1 cellular context compared by ENCODE assay signal in the genomic region with DNA sequence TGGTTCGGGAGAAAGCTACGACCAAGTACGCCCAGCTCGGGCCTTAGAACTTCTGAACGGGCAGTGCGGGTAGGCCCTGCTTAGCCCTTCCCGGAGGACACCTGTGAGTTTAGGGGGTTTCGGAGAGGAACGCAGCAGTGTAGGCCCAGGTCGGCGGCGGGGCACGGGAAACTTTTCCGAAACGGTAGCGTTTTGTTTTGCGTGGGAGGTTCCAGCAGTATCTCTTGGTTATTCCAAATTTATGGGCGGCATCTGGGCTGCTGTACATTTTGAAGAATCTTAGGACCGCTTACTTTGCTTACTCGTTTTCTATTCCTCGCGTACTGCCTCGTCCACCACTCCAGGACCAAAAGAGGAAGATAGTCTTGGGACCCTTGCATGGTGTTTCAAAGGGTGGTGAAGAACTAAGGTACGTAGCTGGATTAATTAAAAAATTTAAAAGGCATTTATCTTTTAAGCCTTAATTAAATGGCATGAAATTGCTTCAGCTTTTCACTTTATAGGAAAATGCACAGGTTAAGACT.
TF ChIP-seq lines count a peak whose summit lies in the region.

No MANE protein-coding gene starts in this region.

TF ChIP-seq in HepG2, 621 proteins besides CTCF, POLR2A, EP300 and RAD21 (continued from another document):
- TF ChIP-seq, protein P1, sequence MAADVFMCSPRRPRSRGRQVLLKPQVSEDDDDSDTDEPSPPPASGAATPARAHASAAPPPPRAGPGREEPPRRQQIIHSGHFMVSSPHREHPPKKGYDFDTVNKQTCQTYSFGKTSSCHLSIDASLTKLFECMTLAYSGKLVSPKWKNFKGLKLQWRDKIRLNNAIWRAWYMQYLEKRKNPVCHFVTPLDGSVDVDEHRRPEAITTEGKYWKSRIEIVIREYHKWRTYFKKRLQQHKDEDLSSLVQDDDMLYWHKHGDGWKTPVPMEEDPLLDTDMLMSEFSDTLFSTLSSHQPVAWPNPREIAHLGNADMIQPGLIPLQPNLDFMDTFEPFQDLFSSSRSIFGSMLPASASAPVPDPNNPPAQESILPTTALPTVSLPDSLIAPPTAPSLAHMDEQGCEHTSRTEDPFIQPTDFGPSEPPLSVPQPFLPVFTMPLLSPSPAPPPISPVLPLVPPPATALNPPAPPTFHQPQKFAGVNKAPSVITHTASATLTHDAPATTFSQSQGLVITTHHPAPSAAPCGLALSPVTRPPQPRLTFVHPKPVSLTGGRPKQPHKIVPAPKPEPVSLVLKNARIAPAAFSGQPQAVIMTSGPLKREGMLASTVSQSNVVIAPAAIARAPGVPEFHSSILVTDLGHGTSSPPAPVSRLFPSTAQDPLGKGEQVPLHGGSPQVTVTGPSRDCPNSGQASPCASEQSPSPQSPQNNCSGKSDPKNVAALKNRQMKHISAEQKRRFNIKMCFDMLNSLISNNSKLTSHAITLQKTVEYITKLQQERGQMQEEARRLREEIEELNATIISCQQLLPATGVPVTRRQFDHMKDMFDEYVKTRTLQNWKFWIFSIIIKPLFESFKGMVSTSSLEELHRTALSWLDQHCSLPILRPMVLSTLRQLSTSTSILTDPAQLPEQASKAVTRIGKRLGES (CRISPR knock-in tag; IDR thresholded peaks at IDR 0.05; ENCODE audit: borderline replicate concordance): 0 out of 2 replicates have a peak, but pooled peaks have one; percentile 16
- TF ChIP-seq ZNF747 (CRISPR knock-in tag; IDR thresholded peaks at IDR 0.05; ENCODE audit: borderline replicate concordance): 0 out of 2 replicates have a peak, but pooled peaks have one; percentile 40
- TF ChIP-seq ZBTB8A (CRISPR knock-in tag; IDR thresholded peaks at IDR 0.05; ENCODE audit: borderline replicate concordance, low read depth): no peak
- TF ChIP-seq KDM2A (CRISPR knock-in tag; IDR thresholded peaks at IDR 0.05; ENCODE audit: borderline replicate concordance, low read depth): peak; percentile 5
- TF ChIP-seq, protein P2, sequence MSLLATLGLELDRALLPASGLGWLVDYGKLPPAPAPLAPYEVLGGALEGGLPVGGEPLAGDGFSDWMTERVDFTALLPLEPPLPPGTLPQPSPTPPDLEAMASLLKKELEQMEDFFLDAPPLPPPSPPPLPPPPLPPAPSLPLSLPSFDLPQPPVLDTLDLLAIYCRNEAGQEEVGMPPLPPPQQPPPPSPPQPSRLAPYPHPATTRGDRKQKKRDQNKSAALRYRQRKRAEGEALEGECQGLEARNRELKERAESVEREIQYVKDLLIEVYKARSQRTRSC (CRISPR knock-in tag; IDR thresholded peaks at IDR 0.05; ENCODE audit: low read depth): no peak
- TF ChIP-seq SMYD3 (CRISPR knock-in tag; IDR thresholded peaks at IDR 0.05): no peak
- no peak for TF ChIP-seq FOXP1 (IDR thresholded peaks at IDR 0.05)
- TF ChIP-seq FOXP1 (CRISPR knock-in tag; IDR thresholded peaks at IDR 0.05): no peak
- TF ChIP-seq MIXL1 (CRISPR knock-in tag; IDR thresholded peaks at IDR 0.05): no peak
- no peak for TF ChIP-seq ZC3H4 (CRISPR knock-in tag; IDR thresholded peaks at IDR 0.05; ENCODE audit: borderline replicate concordance)
- TF ChIP-seq ZIK1 (CRISPR knock-in tag; IDR thresholded peaks at IDR 0.05; ENCODE audit: borderline replicate concordance, low read depth): no peak
- 0 out of 2 replicates have a peak, but pooled peaks have one; percentile 44 for TF ChIP-seq HMG20B (CRISPR knock-in tag; conservative IDR thresholded peaks at IDR 0.05)
- no peak for TF ChIP-seq FOXJ3 (CRISPR knock-in tag; IDR thresholded peaks at IDR 0.05; ENCODE audit: borderline replicate concordance)
- no peak for TF ChIP-seq SMC3 (IDR thresholded peaks at IDR 0.05; ENCODE audit: low read length)
- TF ChIP-seq, protein P3, sequence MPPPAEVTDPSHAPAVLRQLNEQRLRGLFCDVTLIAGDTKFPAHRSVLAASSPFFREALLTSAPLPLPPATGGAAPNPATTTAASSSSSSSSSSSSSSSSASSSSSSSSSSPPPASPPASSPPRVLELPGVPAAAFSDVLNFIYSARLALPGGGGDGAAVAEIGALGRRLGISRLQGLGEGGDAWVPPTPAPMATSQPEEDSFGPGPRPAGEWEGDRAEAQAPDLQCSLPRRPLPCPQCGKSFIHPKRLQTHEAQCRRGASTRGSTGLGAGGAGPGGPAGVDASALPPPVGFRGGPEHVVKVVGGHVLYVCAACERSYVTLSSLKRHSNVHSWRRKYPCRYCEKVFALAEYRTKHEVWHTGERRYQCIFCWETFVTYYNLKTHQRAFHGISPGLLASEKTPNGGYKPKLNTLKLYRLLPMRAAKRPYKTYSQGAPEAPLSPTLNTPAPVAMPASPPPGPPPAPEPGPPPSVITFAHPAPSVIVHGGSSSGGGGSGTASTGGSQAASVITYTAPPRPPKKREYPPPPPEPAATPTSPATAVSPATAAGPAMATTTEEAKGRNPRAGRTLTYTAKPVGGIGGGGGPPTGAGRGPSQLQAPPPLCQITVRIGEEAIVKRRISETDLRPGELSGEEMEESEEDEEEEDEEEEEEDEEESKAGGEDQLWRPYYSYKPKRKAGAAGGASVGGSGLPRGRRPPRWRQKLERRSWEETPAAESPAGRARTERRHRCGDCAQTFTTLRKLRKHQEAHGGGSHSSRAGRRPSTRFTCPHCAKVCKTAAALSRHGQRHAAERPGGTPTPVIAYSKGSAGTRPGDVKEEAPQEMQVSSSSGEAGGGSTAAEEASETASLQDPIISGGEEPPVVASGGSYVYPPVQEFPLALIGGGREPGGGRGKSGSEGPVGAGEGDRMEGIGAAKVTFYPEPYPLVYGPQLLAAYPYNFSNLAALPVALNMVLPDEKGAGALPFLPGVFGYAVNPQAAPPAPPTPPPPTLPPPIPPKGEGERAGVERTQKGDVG (CRISPR knock-in tag; IDR thresholded peaks at IDR 0.05; ENCODE audit: borderline replicate concordance): no peak
- TF ChIP-seq, protein P4, sequence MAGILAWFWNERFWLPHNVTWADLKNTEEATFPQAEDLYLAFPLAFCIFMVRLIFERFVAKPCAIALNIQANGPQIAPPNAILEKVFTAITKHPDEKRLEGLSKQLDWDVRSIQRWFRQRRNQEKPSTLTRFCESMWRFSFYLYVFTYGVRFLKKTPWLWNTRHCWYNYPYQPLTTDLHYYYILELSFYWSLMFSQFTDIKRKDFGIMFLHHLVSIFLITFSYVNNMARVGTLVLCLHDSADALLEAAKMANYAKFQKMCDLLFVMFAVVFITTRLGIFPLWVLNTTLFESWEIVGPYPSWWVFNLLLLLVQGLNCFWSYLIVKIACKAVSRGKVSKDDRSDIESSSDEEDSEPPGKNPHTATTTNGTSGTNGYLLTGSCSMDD (CRISPR knock-in tag; IDR thresholded peaks at IDR 0.05): no peak
- TF ChIP-seq, protein P5, sequence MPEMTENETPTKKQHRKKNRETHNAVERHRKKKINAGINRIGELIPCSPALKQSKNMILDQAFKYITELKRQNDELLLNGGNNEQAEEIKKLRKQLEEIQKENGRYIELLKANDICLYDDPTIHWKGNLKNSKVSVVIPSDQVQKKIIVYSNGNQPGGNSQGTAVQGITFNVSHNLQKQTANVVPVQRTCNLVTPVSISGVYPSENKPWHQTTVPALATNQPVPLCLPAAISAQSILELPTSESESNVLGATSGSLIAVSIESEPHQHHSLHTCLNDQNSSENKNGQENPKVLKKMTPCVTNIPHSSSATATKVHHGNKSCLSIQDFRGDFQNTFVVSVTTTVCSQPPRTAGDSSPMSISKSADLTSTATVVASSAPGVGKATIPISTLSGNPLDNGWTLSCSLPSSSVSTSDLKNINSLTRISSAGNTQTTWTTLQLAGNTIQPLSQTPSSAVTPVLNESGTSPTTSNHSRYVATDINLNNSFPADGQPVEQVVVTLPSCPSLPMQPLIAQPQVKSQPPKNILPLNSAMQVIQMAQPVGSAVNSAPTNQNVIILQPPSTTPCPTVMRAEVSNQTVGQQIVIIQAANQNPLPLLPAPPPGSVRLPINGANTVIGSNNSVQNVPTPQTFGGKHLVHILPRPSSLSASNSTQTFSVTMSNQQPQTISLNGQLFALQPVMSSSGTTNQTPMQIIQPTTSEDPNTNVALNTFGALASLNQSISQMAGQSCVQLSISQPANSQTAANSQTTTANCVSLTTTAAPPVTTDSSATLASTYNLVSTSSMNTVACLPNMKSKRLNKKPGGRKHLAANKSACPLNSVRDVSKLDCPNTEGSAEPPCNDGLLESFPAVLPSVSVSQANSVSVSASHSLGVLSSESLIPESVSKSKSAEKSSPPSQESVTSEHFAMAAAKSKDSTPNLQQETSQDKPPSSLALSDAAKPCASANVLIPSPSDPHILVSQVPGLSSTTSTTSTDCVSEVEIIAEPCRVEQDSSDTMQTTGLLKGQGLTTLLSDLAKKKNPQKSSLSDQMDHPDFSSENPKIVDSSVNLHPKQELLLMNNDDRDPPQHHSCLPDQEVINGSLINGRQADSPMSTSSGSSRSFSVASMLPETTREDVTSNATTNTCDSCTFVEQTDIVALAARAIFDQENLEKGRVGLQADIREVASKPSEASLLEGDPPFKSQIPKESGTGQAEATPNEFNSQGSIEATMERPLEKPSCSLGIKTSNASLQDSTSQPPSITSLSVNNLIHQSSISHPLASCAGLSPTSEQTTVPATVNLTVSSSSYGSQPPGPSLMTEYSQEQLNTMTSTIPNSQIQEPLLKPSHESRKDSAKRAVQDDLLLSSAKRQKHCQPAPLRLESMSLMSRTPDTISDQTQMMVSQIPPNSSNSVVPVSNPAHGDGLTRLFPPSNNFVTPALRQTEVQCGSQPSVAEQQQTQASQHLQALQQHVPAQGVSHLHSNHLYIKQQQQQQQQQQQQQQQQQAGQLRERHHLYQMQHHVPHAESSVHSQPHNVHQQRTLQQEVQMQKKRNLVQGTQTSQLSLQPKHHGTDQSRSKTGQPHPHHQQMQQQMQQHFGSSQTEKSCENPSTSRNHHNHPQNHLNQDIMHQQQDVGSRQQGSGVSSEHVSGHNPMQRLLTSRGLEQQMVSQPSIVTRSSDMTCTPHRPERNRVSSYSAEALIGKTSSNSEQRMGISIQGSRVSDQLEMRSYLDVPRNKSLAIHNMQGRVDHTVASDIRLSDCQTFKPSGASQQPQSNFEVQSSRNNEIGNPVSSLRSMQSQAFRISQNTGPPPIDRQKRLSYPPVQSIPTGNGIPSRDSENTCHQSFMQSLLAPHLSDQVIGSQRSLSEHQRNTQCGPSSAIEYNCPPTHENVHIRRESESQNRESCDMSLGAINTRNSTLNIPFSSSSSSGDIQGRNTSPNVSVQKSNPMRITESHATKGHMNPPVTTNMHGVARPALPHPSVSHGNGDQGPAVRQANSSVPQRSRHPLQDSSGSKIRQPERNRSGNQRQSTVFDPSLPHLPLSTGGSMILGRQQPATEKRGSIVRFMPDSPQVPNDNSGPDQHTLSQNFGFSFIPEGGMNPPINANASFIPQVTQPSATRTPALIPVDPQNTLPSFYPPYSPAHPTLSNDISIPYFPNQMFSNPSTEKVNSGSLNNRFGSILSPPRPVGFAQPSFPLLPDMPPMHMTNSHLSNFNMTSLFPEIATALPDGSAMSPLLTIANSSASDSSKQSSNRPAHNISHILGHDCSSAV (CRISPR knock-in tag; IDR thresholded peaks at IDR 0.05; ENCODE audit: borderline replicate concordance): no peak
- no peak for TF ChIP-seq IRF2 (CRISPR knock-in tag; IDR thresholded peaks at IDR 0.05)
- TF ChIP-seq, protein P6, sequence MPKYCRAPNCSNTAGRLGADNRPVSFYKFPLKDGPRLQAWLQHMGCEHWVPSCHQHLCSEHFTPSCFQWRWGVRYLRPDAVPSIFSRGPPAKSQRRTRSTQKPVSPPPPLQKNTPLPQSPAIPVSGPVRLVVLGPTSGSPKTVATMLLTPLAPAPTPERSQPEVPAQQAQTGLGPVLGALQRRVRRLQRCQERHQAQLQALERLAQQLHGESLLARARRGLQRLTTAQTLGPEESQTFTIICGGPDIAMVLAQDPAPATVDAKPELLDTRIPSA (CRISPR knock-in tag; IDR thresholded peaks at IDR 0.05; ENCODE audit: borderline replicate concordance): no peak
- TF ChIP-seq RFX5 (IDR thresholded peaks at IDR 0.05; ENCODE audit: low read depth, low read length): 0 out of 2 replicates have a peak, but pooled peaks have one; percentile 2
- TF ChIP-seq HIVEP1 (CRISPR knock-in tag; IDR thresholded peaks at IDR 0.05): no peak
- TF ChIP-seq GATAD1 (CRISPR knock-in tag; IDR thresholded peaks at IDR 0.05): peak; percentile 42
- no peak for TF ChIP-seq DNMT1 (CRISPR knock-in tag; IDR thresholded peaks at IDR 0.05)
- no peak for TF ChIP-seq ZNF567 (CRISPR knock-in tag; IDR thresholded peaks at IDR 0.05; ENCODE audit: borderline replicate concordance)
- no peak for TF ChIP-seq KDM1A (CRISPR knock-in tag; IDR thresholded peaks at IDR 0.05)
- no peak for TF ChIP-seq TBL1XR1 (IDR thresholded peaks at IDR 0.05; ENCODE audit: borderline replicate concordance, low read length, partially characterized antibody)
- TF ChIP-seq ZNF253 (CRISPR knock-in tag; IDR thresholded peaks at IDR 0.05; ENCODE audit: borderline replicate concordance): no peak
- TF ChIP-seq KDM6A (CRISPR knock-in tag; IDR thresholded peaks at IDR 0.05; ENCODE audit: low read depth): no peak
- no peak for TF ChIP-seq ZNF3 (CRISPR knock-in tag; IDR thresholded peaks at IDR 0.05)
- TF ChIP-seq, protein P7, sequence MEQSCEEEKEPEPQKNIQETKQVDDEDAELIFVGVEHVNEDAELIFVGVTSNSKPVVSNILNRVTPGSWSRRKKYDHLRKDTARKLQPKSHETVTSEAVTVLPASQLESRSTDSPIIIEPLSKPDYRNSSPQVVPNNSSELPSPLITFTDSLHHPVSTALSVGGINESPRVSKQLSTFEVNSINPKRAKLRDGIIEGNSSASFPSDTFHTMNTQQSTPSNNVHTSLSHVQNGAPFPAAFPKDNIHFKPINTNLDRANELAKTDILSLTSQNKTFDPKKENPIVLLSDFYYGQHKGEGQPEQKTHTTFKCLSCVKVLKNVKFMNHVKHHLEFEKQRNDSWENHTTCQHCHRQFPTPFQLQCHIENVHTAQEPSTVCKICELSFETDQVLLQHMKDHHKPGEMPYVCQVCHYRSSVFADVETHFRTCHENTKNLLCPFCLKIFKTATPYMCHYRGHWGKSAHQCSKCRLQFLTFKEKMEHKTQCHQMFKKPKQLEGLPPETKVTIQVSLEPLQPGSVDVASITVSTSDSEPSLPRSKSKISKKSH (CRISPR knock-in tag; IDR thresholded peaks at IDR 0.05; ENCODE audit: borderline replicate concordance): 0 out of 2 replicates have a peak, but pooled peaks have one; percentile 37
